Comparison of ENCODE assay signal across 1 cellular context in genomic region chr2:201642086-201642578, GRCh38.
TF ChIP-seq lines count a peak whose summit lies in the region.

No MANE protein-coding gene starts in this region.

TF ChIP-seq in GM12878, 131 proteins besides CTCF, POLR2A, EP300 and RAD21 (continued from another document):
- TF ChIP-seq REST (IDR thresholded peaks at IDR 0.05; ENCODE audit: low read depth, low read length) (no peak), IKZF2 (IDR thresholded peaks at IDR 0.05) (no peak), CBX5 (IDR thresholded peaks at IDR 0.05; ENCODE audit: low read depth) (no peak), YY1 (IDR thresholded peaks at IDR 0.05; ENCODE audit: low read depth, low read length) (no peak), SPI1 (IDR thresholded peaks at IDR 0.05; ENCODE audit: borderline replicate concordance, insufficient read depth, low read depth, low read length) (no peak), NKRF (conservative IDR thresholded peaks at IDR 0.05) (0 out of 2 replicates have a peak, but pooled peaks have one; percentile 15), FOXK2 (IDR thresholded peaks at IDR 0.05) (no peak), LARP7 (IDR thresholded peaks at IDR 0.05) (no peak), KLF5 (IDR thresholded peaks at IDR 0.05; ENCODE audit: partially characterized antibody) (peak; percentile 16), RUNX3 (IDR thresholded peaks at IDR 0.05; ENCODE audit: low read length) (no peak), TARDBP (IDR thresholded peaks at IDR 0.05; ENCODE audit: borderline replicate concordance) (no peak), SIX5 (IDR thresholded peaks at IDR 0.05; ENCODE audit: low read depth, low read length, severe bottlenecking) (no peak), KAT2A (conservative IDR thresholded peaks at IDR 0.05; ENCODE audit: control insufficient read depth, low read depth, low read length) (no peak), MLLT1 (IDR thresholded peaks at IDR 0.05) (0 out of 2 replicates have a peak, but pooled peaks have one; percentile 10), GABPA (IDR thresholded peaks at IDR 0.05; ENCODE audit: low read depth) (no peak), MXI1 (IDR thresholded peaks at IDR 0.05; ENCODE audit: low read depth, low read length) (no peak), ZNF592 (IDR thresholded peaks at IDR 0.05) (no peak), ATF7 (IDR thresholded peaks at IDR 0.05; ENCODE audit: low read depth) (0 out of 2 replicates have a peak, but pooled peaks have one; percentile 32), ATF2 (IDR thresholded peaks at IDR 0.05; ENCODE audit: low read length) (no peak), MTA3 (IDR thresholded peaks at IDR 0.05; ENCODE audit: borderline replicate concordance, low read length) (0 out of 2 replicates have a peak, but pooled peaks have one; percentile 28)
